In genomic region chr2:210170442-210171303, GRCh38 we compare ENCODE assay signal across 1 cellular context.
TF ChIP-seq lines count a peak whose summit lies in the region.

No MANE protein-coding gene starts in this region.

TF ChIP-seq in K562, 482 proteins besides CTCF, POLR2A, EP300 and RAD21 (continued from another document and continues in another):
- peak; percentile 97 for TF ChIP-seq USF2 (CRISPR knock-in tag; IDR thresholded peaks at IDR 0.05)
- no peak for TF ChIP-seq CGGBP1 (CRISPR knock-in tag; IDR thresholded peaks at IDR 0.05)
- TF ChIP-seq POLR2B (IDR thresholded peaks at IDR 0.05; ENCODE audit: low read depth, partially characterized antibody) = peak; percentile 64
- TF ChIP-seq MLX (CRISPR knock-in tag; conservative IDR thresholded peaks at IDR 0.05) = no peak
- peak; percentile 30 to 62; a peak in 1 of 4 replicates for TF ChIP-seq MAZ (CRISPR knock-in tag; conservative IDR thresholded peaks at IDR 0.05 in 1 of 2, IDR thresholded peaks at IDR 0.05 in 1 of 2)
- peak; percentile 60 for TF ChIP-seq MAX (CRISPR knock-in tag; IDR thresholded peaks at IDR 0.05)
- no peak for TF ChIP-seq ZNF584 (CRISPR knock-in tag; IDR thresholded peaks at IDR 0.05; ENCODE audit: low read depth)
- no peak for TF ChIP-seq YY1 (IDR thresholded peaks at IDR 0.05; ENCODE audit: borderline replicate concordance in 1 of 3, control insufficient read depth in 1 of 3, extremely low read depth in 1 of 3, insufficient read depth in 3 of 3, insufficient read length in 1 of 3, insufficient replicate concordance in 2 of 3, low read depth in 1 of 3, low read length in 2 of 3)
- TF ChIP-seq CREBBP (IDR thresholded peaks at IDR 0.05; ENCODE audit: low read depth, low read length) = no peak
- no peak for TF ChIP-seq TRIM28 (IDR thresholded peaks at IDR 0.05)
- TF ChIP-seq POLR2AphosphoS5 (IDR thresholded peaks at IDR 0.05; ENCODE audit: control insufficient read depth, insufficient read depth, low read depth, low read length) = peak; percentile 52; the same call in 1 of the 2 replicates
- no peak for TF ChIP-seq NR2F6 (CRISPR knock-in tag; IDR thresholded peaks at IDR 0.05)
- no peak for TF ChIP-seq ZNF318 (IDR thresholded peaks at IDR 0.05; ENCODE audit: borderline replicate concordance in 1 of 2, low read depth in 1 of 2)
- no peak for TF ChIP-seq ZNF57 (CRISPR knock-in tag; IDR thresholded peaks at IDR 0.05)
- TF ChIP-seq FOXO4 (CRISPR knock-in tag; IDR thresholded peaks at IDR 0.05) = no peak
- TF ChIP-seq MAFF (IDR thresholded peaks at IDR 0.05; ENCODE audit: low read length) = no peak
- TF ChIP-seq NR0B1 (IDR thresholded peaks at IDR 0.05; ENCODE audit: partially characterized antibody) = no peak
- TF ChIP-seq TCF7 (IDR thresholded peaks at IDR 0.05; ENCODE audit: borderline replicate concordance) = no peak
- TF ChIP-seq BACH1 (tag; IDR thresholded peaks at IDR 0.05) = no peak
- TF ChIP-seq HDGF (IDR thresholded peaks at IDR 0.05) = no peak
- no peak for TF ChIP-seq COPS2 (conservative IDR thresholded peaks at IDR 0.05)
- TF ChIP-seq HNRNPH1 (optimal IDR thresholded peaks at IDR 0.05; ENCODE audit: low read depth, low read length) = no peak
- TF ChIP-seq CEBPG (CRISPR knock-in tag; IDR thresholded peaks at IDR 0.05) = peak; percentile 59
- TF ChIP-seq CEBPG (tag; conservative IDR thresholded peaks at IDR 0.05 in 1 of 2, IDR thresholded peaks at IDR 0.05 in 1 of 2) = peak; percentile 65
- no peak for TF ChIP-seq ZNF134 (CRISPR knock-in tag; conservative IDR thresholded peaks at IDR 0.05)
- TF ChIP-seq MNT (conservative IDR thresholded peaks at IDR 0.05) = peak; percentile 74 to 79
- TF ChIP-seq CCAR2 (IDR thresholded peaks at IDR 0.05; ENCODE audit: low read depth, low read length) = no peak
- no peak for TF ChIP-seq KAT2B (IDR thresholded peaks at IDR 0.05; ENCODE audit: low read depth, low read length)
- no peak for TF ChIP-seq TSHZ1 (CRISPR knock-in tag; IDR thresholded peaks at IDR 0.05)
- TF ChIP-seq ATF4 (CRISPR knock-in tag; IDR thresholded peaks at IDR 0.05) = no peak
- no peak for TF ChIP-seq ZBTB9 (CRISPR knock-in tag; IDR thresholded peaks at IDR 0.05)
- peak; percentile 84 for TF ChIP-seq VEZF1 (CRISPR knock-in tag; IDR thresholded peaks at IDR 0.05)
- TF ChIP-seq L3MBTL2 (IDR thresholded peaks at IDR 0.05) = peak; percentile 36; the same call in 1 of the 2 replicates
- no peak for TF ChIP-seq EWSR1 (IDR thresholded peaks at IDR 0.05; ENCODE audit: borderline replicate concordance, low read depth, partially characterized antibody)
- TF ChIP-seq FOXP1 (CRISPR knock-in tag; IDR thresholded peaks at IDR 0.05) = no peak
- peak; percentile 45; the same call in 1 of the 2 replicates for TF ChIP-seq ATF7 (IDR thresholded peaks at IDR 0.05)
